ENCODE assay signal across 8 cellular contexts in genomic region chr5:172983542-172984243, GRCh38. TPM values are rescaled to one million over a fixed set of nuclear protein-coding genes. Genes with fewer than 3 reads are reported as not detected.
DNase-seq lines count a peak whose midpoint lies in the region; FAIRE-seq and TF ChIP-seq lines count a peak whose summit lies in the region.

TSS of gene ATP6V0E1 (plus strand) at chr5:172983771. CDS start at chr5:172983861, 90 bp downstream.

- TF ChIP-seq RAD21 in neural cell (conservative IDR thresholded peaks at IDR 0.05): no peak

- in situ Hi-C loops in HAP-1 (cut with MboI; ENCODE audit: low sequenced_read_pairs): loop anchor here (5.0 to 25.0 kb wide), 4 partner anchors 74 to 604 kb away; partner anchors contain the start of genes BNIP1 and CREBRF

- H3K36me3 ChIP-seq in HAP-1 (replicated peaks): peaks cover 27% of the 10 kb centered on the region
- peaks cover 10% of the 10 kb centered on the region; the same call in 1 of the 2 replicates for H3K36me3 ChIP-seq in MM.1S (replicated peaks; ENCODE audit: insufficient read depth, low read length)
- H3K36me3 ChIP-seq in neural cell (ENCODE audit: insufficient read depth, low read length): no peaks in the 10 kb centered on the region
- peaks cover 14 to 22% (median 20%) of the 10 kb centered on the region in 4 donors for H3K36me3 ChIP-seq in stomach

- 0 to 1% (median 0%) methylated on average over 20 to 49 of the region's 49 CpGs for WGBS in stomach, 5 donors

- intact Hi-C loops in stomach (cut with DNase I; ENCODE audit: low total_unique reads): loop anchor here (10.0 kb wide), 2 partner anchors 71 to 161 kb away; partner anchors contain the start of genes BNIP1 and CREBRF

- H3K4me1 ChIP-seq in HAP-1 (peaks cover 7% of the 10 kb centered on the region), MM.1S (ENCODE audit: low read length) (peaks cover 8% of the 10 kb centered on the region), stomach (peaks cover 17 to 46% (median 36%) of the 10 kb centered on the region in 4 donors)

- H3K9me3 ChIP-seq in HAP-1: no peaks in the 10 kb centered on the region
- no peaks in the 10 kb centered on the region for H3K9me3 ChIP-seq in MM.1S (replicated peaks; ENCODE audit: insufficient read depth, low read length)
- H3K9me3 ChIP-seq in neural cell (ENCODE audit: low read length): no peaks in the 10 kb centered on the region
- H3K9me3 ChIP-seq in stomach: no peaks in the 10 kb centered on the region

- peak; percentile 23 for FAIRE-seq in G401.6 (lab: Jason Lieb, UNC)

- H3K9me2 ChIP-seq in MM.1S (replicated peaks; ENCODE audit: insufficient read depth, low read length) (no peaks in the 10 kb centered on the region), neural cell (ENCODE audit: insufficient read depth, low read length) (no peaks in the 10 kb centered on the region)

- peak within 1 kb of the TSS; percentile 93 for H3K9ac ChIP-seq in MM.1S (ENCODE audit: low read length)
- peak within 1 kb of the TSS; percentile 98 for H3K9ac ChIP-seq in neural cell (ENCODE audit: low read length)

- peaks cover 3% of the 10 kb centered on the region; the same call in 1 of the 2 replicates for H4K20me1 ChIP-seq in MM.1S (ENCODE audit: insufficient read depth, low read length)
- no peaks in the 10 kb centered on the region for H4K20me1 ChIP-seq in neural cell (ENCODE audit: insufficient read depth)

- TF ChIP-seq CTCF in MM.1S (IDR thresholded peaks at IDR 0.05; ENCODE audit: low read length) (no peak), fibroblast of villous mesenchyme (IDR thresholded peaks at IDR 0.05; ENCODE audit: insufficient read depth, low read depth, low read length) (no peak), neural cell (IDR thresholded peaks at IDR 0.05; ENCODE audit: poor library complexity, severe bottlenecking) (no peak), stomach (IDR thresholded peaks at IDR 0.05) (no peak)

- H2AFZ ChIP-seq in MM.1S (ENCODE audit: low read length): peak within 1 kb of the TSS; percentile 38
- peak within 1 kb of the TSS; percentile 96 for H2AFZ ChIP-seq in neural cell (ENCODE audit: low read depth, low read length)

- H3K27me3 ChIP-seq in HAP-1 (ENCODE audit: low read depth): no peaks in the 10 kb centered on the region
- H3K27me3 ChIP-seq in MM.1S (replicated peaks; ENCODE audit: insufficient read depth, low read length): no peaks in the 10 kb centered on the region
- H3K27me3 ChIP-seq in neural cell (ENCODE audit: insufficient read depth, low read depth, low read length): no peaks in the 10 kb centered on the region
- H3K27me3 ChIP-seq in stomach: no peaks in the 10 kb centered on the region

- peak; percentile 92 to 98 for DNase-seq in HAP-1 (ENCODE audit: low spot score in 2 of 2)
- peak; percentile 90 for DNase-seq in MM.1S
- DNase-seq in SIG-M5 treated with dmso at 0.1 percent for 504 hours (lab: John Stamatoyannopoulos, UW; ENCODE audit: unreplicated experiment): peak; percentile 94
- DNase-seq in activated gamma-delta T cell treated with Interleukin-2 at 50 U/mL for 16 hours: peak; percentile 94
- DNase-seq in fibroblast of villous mesenchyme (ENCODE audit: low read depth): peak; percentile 94
- peak; percentile 98 for DNase-seq in stomach

- H3K4me2 ChIP-seq in MM.1S (ENCODE audit: low read depth, low read length) (peak within 1 kb of the TSS; percentile 61), neural cell (ENCODE audit: low read length) (peak within 1 kb of the TSS; percentile 58)

- H3F3A ChIP-seq in MM.1S (ENCODE audit: insufficient read depth, low read length) (peaks cover 11% of the 10 kb centered on the region), neural cell (ENCODE audit: insufficient read depth, low read length, poor library complexity, severe bottlenecking) (no peaks in the 10 kb centered on the region)

- peak in 2 of 4 donors; percentile 45 to 72 for TF ChIP-seq POLR2A in stomach (IDR thresholded peaks at IDR 0.05)

- TF ChIP-seq EP300 in neural cell (conservative IDR thresholded peaks at IDR 0.05; ENCODE audit: poor library complexity, severe bottlenecking) (peak; percentile 41), stomach (IDR thresholded peaks at IDR 0.05) (no peak)

- H3K4me3 ChIP-seq in HAP-1 (peak within 1 kb of the TSS; percentile 78), MM.1S (ENCODE audit: low read length) (peak within 1 kb of the TSS; percentile 98), fibroblast of villous mesenchyme (ENCODE audit: low read depth, low read length) (peak within 1 kb of the TSS; percentile 76), neural cell (ENCODE audit: low read length) (peak within 1 kb of the TSS; percentile 99), stomach (peak within 1 kb of the TSS; percentile 69 to 97 (median 91))

- H3K79me2 ChIP-seq in MM.1S (ENCODE audit: low read length) (peaks cover 53% of the 10 kb centered on the region), neural cell (replicated peaks; ENCODE audit: insufficient read depth, low read length) (peaks cover 32% of the 10 kb centered on the region)

- H3K27ac ChIP-seq in MM.1S (ENCODE audit: low read length) (peak within 1 kb of the TSS; percentile 87), neural cell (ENCODE audit: low read length) (peak within 1 kb of the TSS; percentile 91), stomach (peak within 1 kb of the TSS; percentile 89 to 99 (median 98))

TF ChIP-seq in neural cell, 6 proteins besides CTCF, POLR2A, EP300 and RAD21:
- TF ChIP-seq TAF1 (IDR thresholded peaks at IDR 0.05; ENCODE audit: low read depth): peak; percentile 56
- TF ChIP-seq MXI1 (conservative IDR thresholded peaks at IDR 0.05; ENCODE audit: poor library complexity, severe bottlenecking): peak; percentile 77
- TF ChIP-seq SMC3 (conservative IDR thresholded peaks at IDR 0.05; ENCODE audit: poor library complexity): no peak
- peak; percentile 99 for TF ChIP-seq POLR2AphosphoS5 (IDR thresholded peaks at IDR 0.05)

RNA-seq across cellular contexts. Expression of gene ATP6V0E1, which starts in this region (rescaled TPM):
- total RNA-seq in fibroblast of villous mesenchyme (142 and 177 TPM in 2 replicates), stomach (100 to 1,000 TPM in 4 of 5 donors, 10 to 100 TPM in 1; 18.0 to 134 (median 127) TPM)
- polyA plus RNA-seq in neural cell (53.0 and 53.7 TPM in 2 replicates), stomach (100 to 1,000 TPM; 158 to 328 (median 246) TPM)
- 30.0 and 43.1 TPM in 2 replicates for polyA minus RNA-seq in neural cell

Comparison
In these comparisons a context has a peak if more than half of its experiments do, and no peak if none do; other contexts are left out.
1. Peak in every context shown above with its lines: DNase-seq, H3K4me3 ChIP-seq and H3K27ac ChIP-seq.